In genomic region chr16:35574454-35575431, GRCh38 we compare ENCODE assay signal across 33 cellular contexts.
"Had no signal": no experiment of that assay in that cellular context is flagged by ENCODE, and none has a peak within 500 bp of the region (broad histone marks: within the 10 kb centered on the region; RNA-seq: fewer than 3 reads in every experiment).

No MANE protein-coding gene starts in this region.

- H3K27me3 ChIP-seq: adrenal gland, body of pancreas, hepatocyte, neutrophil, pancreas, transverse colon, uterus had no signal

- DNase-seq: activated CD4-positive, alpha-beta memory T cell treated with anti-CD3 and anti-CD28 coated beads for 36 hours; activated CD4-positive, alpha-beta T cell treated with anti-CD3 and anti-CD28 coated beads, Interleukin-2, amount 10 ng/mL, durations not matched to agents 24 days and 14 days; activated CD4-positive, CD25-positive, alpha-beta regulatory T cell treated with anti-CD3 and anti-CD28 coated beads, Interleukin-2, amount 50 U/mL, for 72 hours; activated CD8-positive, alpha-beta memory T cell treated with anti-CD3 and anti-CD28 coated beads, Interleukin-2, amount 50 U/mL, for 4 hours; activated effector memory CD4-positive, alpha-beta T cell treated with anti-CD3 and anti-CD28 coated beads, Interleukin-2, amount 50 U/mL, for 16 hours; activated naive CD4-positive, alpha-beta T cell treated with anti-CD3 and anti-CD28 coated beads for 36 hours; activated naive CD8-positive, alpha-beta T cell treated with anti-CD3 and anti-CD28 coated beads for 36 hours; activated T-cell treated with anti-CD3 and anti-CD28 coated beads, Interleukin-2, amount 50 U/mL, for 1 hour; aorta; body of pancreas; dorsolateral prefrontal cortex; effector memory CD4-positive, alpha-beta T cell; islet precursor cell; left cardiac atrium; left ventricle myocardium superior; mucosa of descending colon; nephron progenitor cell; retina; sigmoid colon; small intestine; stimulated activated CD4-positive, alpha-beta T cell treated with anti-CD3 and anti-CD28 coated beads, Interleukin-4, amount 100 ng/mL, for 24 hours; T1000; transverse colon; uterus had no signal

- H3K9me3 ChIP-seq: adrenal gland, body of pancreas, neutrophil, pancreas, prostate gland, transverse colon, uterus had no signal

- H3K36me3 ChIP-seq: adrenal gland, gastroesophageal sphincter, neutrophil, pancreas, prostate gland, sigmoid colon, transverse colon, uterus had no signal

- H3K4me1 Mint-ChIP-seq: activated CD4-positive, alpha-beta T cell treated with anti-CD3 and anti-CD28 coated beads, Interleukin-2, amount 10 ng/mL, durations not matched to agents 24 days and 14 days; activated naive CD8-positive, alpha-beta T cell treated with anti-CD3 and anti-CD28 coated beads for 36 hours; nephron progenitor cell; stimulated activated effector memory CD8-positive, alpha-beta T cell treated with anti-CD3 and anti-CD28 coated beads, Interleukin-12 subunit alpha, Interleukin-12 subunit beta, amount 100 ng/mL, for 72 hours had no signal

- H3K4me3 ChIP-seq: adrenal gland, body of pancreas, coronary artery, dorsolateral prefrontal cortex, gastroesophageal sphincter, hepatocyte, mucosa of descending colon, pancreas, prostate gland, sigmoid colon, transverse colon, uterus had no signal

- H3K27me3 Mint-ChIP-seq: activated CD4-positive, alpha-beta memory T cell treated with anti-CD3 and anti-CD28 coated beads for 36 hours; activated CD4-positive, alpha-beta T cell treated with anti-CD3 and anti-CD28 coated beads, Interleukin-2, amount 10 ng/mL, durations not matched to agents 24 days and 14 days; activated naive CD8-positive, alpha-beta T cell treated with anti-CD3 and anti-CD28 coated beads for 36 hours had no signal

- H3K27ac Mint-ChIP-seq: activated CD4-positive, alpha-beta memory T cell treated with anti-CD3 and anti-CD28 coated beads for 36 hours; activated CD4-positive, alpha-beta T cell treated with anti-CD3 and anti-CD28 coated beads, Interleukin-2, amount 10 ng/mL, durations not matched to agents 24 days and 14 days; activated naive CD4-positive, alpha-beta T cell treated with anti-CD3 and anti-CD28 coated beads for 36 hours; activated naive CD8-positive, alpha-beta T cell treated with anti-CD3 and anti-CD28 coated beads for 36 hours; activated T-helper 1 cell treated with anti-CD3 and anti-CD28 coated beads, Interleukin-12 subunit alpha, Interleukin-12 subunit beta, Interleukin-2, Interleukin-4 antibody, amounts not matched to agents 30 ng/mL and 10 ng/mL and 1 ng/mL, durations not matched to agents 14 hours and 24 hours and 36 hours; nephron progenitor cell; stimulated activated effector memory CD8-positive, alpha-beta T cell treated with anti-CD3 and anti-CD28 coated beads, Interleukin-12 subunit alpha, Interleukin-12 subunit beta, amount 100 ng/mL, for 72 hours had no signal

- H3K36me3 Mint-ChIP-seq: activated CD4-positive, alpha-beta memory T cell treated with anti-CD3 and anti-CD28 coated beads for 36 hours; activated naive CD8-positive, alpha-beta T cell treated with anti-CD3 and anti-CD28 coated beads for 36 hours; stimulated activated effector memory CD8-positive, alpha-beta T cell treated with anti-CD3 and anti-CD28 coated beads, Interleukin-12 subunit alpha, Interleukin-12 subunit beta, amount 100 ng/mL, for 72 hours had no signal

- ATAC-seq: body of pancreas; gastroesophageal sphincter; left cardiac atrium; left ventricle myocardium superior; mucosa of descending colon; pancreas; stimulated activated effector memory CD8-positive, alpha-beta T cell treated with anti-CD3 and anti-CD28 coated beads, Interleukin-12 subunit alpha, Interleukin-12 subunit beta, amount 100 ng/mL, for 72 hours had no signal

- H3K4me1 ChIP-seq: adrenal gland, body of pancreas, gastroesophageal sphincter, pancreas, prostate gland, sigmoid colon, transverse colon, uterus had no signal

- H3K27ac ChIP-seq: adrenal gland, body of pancreas, coronary artery, dorsolateral prefrontal cortex, gastroesophageal sphincter, hepatocyte, neutrophil, pancreas, prostate gland, sigmoid colon, transverse colon, uterus had no signal

- H3K4me3 Mint-ChIP-seq: activated CD4-positive, alpha-beta memory T cell treated with anti-CD3 and anti-CD28 coated beads for 36 hours; activated CD4-positive, alpha-beta T cell treated with anti-CD3 and anti-CD28 coated beads, Interleukin-2, amount 10 ng/mL, durations not matched to agents 24 days and 14 days; activated naive CD4-positive, alpha-beta T cell treated with anti-CD3 and anti-CD28 coated beads for 36 hours; activated naive CD8-positive, alpha-beta T cell treated with anti-CD3 and anti-CD28 coated beads for 36 hours; activated T-helper 1 cell treated with anti-CD3 and anti-CD28 coated beads, Interleukin-12 subunit alpha, Interleukin-12 subunit beta, Interleukin-2, Interleukin-4 antibody, amounts not matched to agents 30 ng/mL and 10 ng/mL and 1 ng/mL, durations not matched to agents 14 hours and 24 hours and 36 hours; nephron progenitor cell; stimulated activated effector memory CD8-positive, alpha-beta T cell treated with anti-CD3 and anti-CD28 coated beads, Interleukin-12 subunit alpha, Interleukin-12 subunit beta, amount 100 ng/mL, for 72 hours had no signal
